8 cellular contexts compared by ENCODE assay signal in the genomic region with DNA sequence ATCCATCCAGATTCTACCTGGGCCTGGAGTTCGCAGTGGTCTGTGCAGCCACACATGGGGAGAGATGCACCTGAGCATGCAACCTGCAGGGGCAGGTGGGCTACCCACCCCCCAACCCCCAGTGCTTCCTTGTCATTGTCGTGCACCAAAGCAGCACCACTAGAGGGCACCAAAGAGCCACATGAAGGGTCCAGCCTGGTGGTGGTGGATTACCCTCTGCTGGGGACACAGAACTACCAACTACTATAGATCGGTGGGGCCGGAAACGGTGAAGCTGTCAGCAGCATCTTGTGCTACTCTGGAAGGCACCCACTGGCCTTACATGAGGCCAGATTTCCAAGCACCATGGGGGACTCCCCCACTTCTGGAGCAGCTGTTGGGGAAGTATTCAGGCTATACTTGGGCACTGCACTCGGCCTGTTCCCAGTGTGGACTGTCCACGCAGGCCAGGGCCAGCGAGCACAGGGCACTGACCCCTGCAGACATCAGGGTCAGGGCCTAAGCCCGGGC.
A peak's percentile ranks its signal among the peaks of the same experiment; 100 is the strongest.
DNase-seq lines count a peak whose midpoint lies in the region; ATAC-seq and TF ChIP-seq lines count a peak whose summit lies in the region.

No MANE protein-coding gene starts in this region.

- no peak for TF ChIP-seq EP300 in gastroesophageal sphincter (IDR thresholded peaks at IDR 0.05)
- TF ChIP-seq EP300 in ovary (IDR thresholded peaks at IDR 0.05) = no peak

- peak; percentile 88 for TF ChIP-seq CTCF in NB4 (IDR thresholded peaks at IDR 0.05; ENCODE audit: low read depth, low read length)
- TF ChIP-seq CTCF in gastroesophageal sphincter (IDR thresholded peaks at IDR 0.05) = peak in 3 of 4 experiments; percentile 69 to 91 (median 83)
- no peak for TF ChIP-seq CTCF in ovary (IDR thresholded peaks at IDR 0.05)
- peak; percentile 73 to 84 for TF ChIP-seq CTCF in tibial artery (IDR thresholded peaks at IDR 0.05)

- TF ChIP-seq POLR2A in NB4 (IDR thresholded peaks at IDR 0.05; ENCODE audit: extremely low read depth, insufficient read length) = no peak
- no peak for TF ChIP-seq POLR2A in gastroesophageal sphincter (IDR thresholded peaks at IDR 0.05)
- no peak for TF ChIP-seq POLR2A in ovary (IDR thresholded peaks at IDR 0.05)

- H3K9me3 ChIP-seq in SJCRH30 (replicated peaks) (no peaks in the 10 kb centered on the region), gastroesophageal sphincter (no peaks in the 10 kb centered on the region), ovary (no peaks in the 10 kb centered on the region), tibial artery (no peaks in the 10 kb centered on the region)

- intact Hi-C loops in ovary (cut with DNase I) (loop anchor here in 1 of 4 donors (10.0 kb wide), 1 partner anchor 459 kb away; no protein-coding TSS in a partner anchor), tibial artery (cut with DNase I; ENCODE audit: low total_unique reads) (loop anchor here (5.0 kb wide), 1 partner anchor 457 kb away; no protein-coding TSS in a partner anchor)

- ATAC-seq in gastroesophageal sphincter = peak; percentile 75

- peak; percentile 56 for DNase-seq in DMS153 treated with DMSO at 0.1 percent for 48 hours (lab: John Stamatoyannopoulos, UW; ENCODE audit: unreplicated experiment)
- DNase-seq in H4 (ENCODE audit: low spot score) = peak; percentile 85
- peak; percentile 84 for DNase-seq in NB4 (ENCODE audit: low read depth)
- peak; percentile 81 to 90 for DNase-seq in SJCRH30
- peak; percentile 48 for DNase-seq in activated effector memory CD4-positive, alpha-beta T cell treated with Interleukin-2 at 50 U/mL for 16 hours
- DNase-seq in ovary = peak in 4 of 5 donors; percentile 33 to 52 (median 36)
- peak; percentile 74 to 75 for DNase-seq in tibial artery

- H3K36me3 ChIP-seq in SJCRH30 (no peaks in the 10 kb centered on the region), gastroesophageal sphincter (no peaks in the 10 kb centered on the region), ovary (no peaks in the 10 kb centered on the region), tibial artery (no peaks in the 10 kb centered on the region)

- H3K4me1 ChIP-seq in SJCRH30 = no peaks in the 10 kb centered on the region
- no peaks in the 10 kb centered on the region for H3K4me1 ChIP-seq in gastroesophageal sphincter
- H3K4me1 ChIP-seq in ovary (ENCODE audit: insufficient read depth) = no peaks in the 10 kb centered on the region
- H3K4me1 ChIP-seq in tibial artery = no peaks in the 10 kb centered on the region

- WGBS in gastroesophageal sphincter (ENCODE audit: low coverage in 1 of 2), 2 donors = 13 to 35% methylated on average over 2 to 3 of the region's 9 CpGs
- WGBS in ovary, 3 donors = 9 to 25% (median 21%) methylated on average over 8 to 9 of the region's 9 CpGs

- H3K4me3 ChIP-seq in NB4 (ENCODE audit: low read depth, low read length) (no peak overlapping the region), SJCRH30 (no peak overlapping the region), gastroesophageal sphincter (no peak overlapping the region), ovary (no peak overlapping the region), tibial artery (no peak overlapping the region)

- no peak overlapping the region for H3K27ac ChIP-seq in SJCRH30
- H3K27ac ChIP-seq in gastroesophageal sphincter = no peak overlapping the region
- no peak overlapping the region for H3K27ac ChIP-seq in ovary
- H3K27ac ChIP-seq in tibial artery = no peak overlapping the region

- H3K27me3 ChIP-seq in SJCRH30 (peaks cover 3% of the 10 kb centered on the region; the same call in 1 of the 2 replicates), gastroesophageal sphincter (peaks cover 4% of the 10 kb centered on the region), ovary (no peaks in the 10 kb centered on the region), tibial artery (peaks cover 0 to 6% of the 10 kb centered on the region in 2 donors)

Comparison
In these comparisons a context has a peak if more than half of its experiments do, and no peak if none do; other contexts are left out.
1. CTCF ChIP-seq: peak in NB4 (single experiment), gastroesophageal sphincter (3 of 4) and tibial artery (2 of 2); none in ovary (0 of 3).
2. Peak in every context shown above with its lines, with median percentiles within 50 percentile points of each other: DNase-seq.